Comparison of ENCODE assay signal across 40 cellular contexts in the genomic region with DNA sequence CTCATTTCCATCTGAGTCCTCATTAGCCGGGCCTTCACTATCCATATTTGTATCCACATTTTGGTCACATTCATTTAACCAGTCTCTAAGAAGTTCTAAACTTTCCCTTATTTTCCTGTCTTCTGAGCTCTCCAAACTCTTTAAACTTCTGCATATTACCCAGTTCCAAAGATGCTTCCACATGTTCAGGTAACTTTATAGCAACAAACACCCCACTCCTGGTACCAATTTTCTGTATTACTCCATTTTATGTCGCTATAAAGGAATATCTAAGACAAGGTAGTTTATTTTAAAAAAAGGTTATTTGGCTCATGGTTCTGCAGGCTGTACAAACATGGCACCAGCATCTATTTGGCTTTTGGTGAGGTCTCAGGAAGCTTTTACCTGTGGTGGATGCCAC. TPM values are rescaled to one million over a fixed set of nuclear protein-coding genes. Genes with fewer than 3 reads are reported as not detected.
"Had no signal": no experiment of that assay in that cellular context is flagged by ENCODE, and none has a peak within 500 bp of the region (broad histone marks: within the 10 kb centered on the region; RNA-seq: fewer than 3 reads in every experiment).

No MANE protein-coding gene starts in this region.

- H3K27me3 ChIP-seq: brain microvascular endothelial cell, dorsolateral prefrontal cortex, esophagus squamous epithelium, gastroesophageal sphincter had no signal

- H3K4me3 ChIP-seq: coronary artery, dorsolateral prefrontal cortex, esophagus squamous epithelium, gastroesophageal sphincter, heart right ventricle had no signal

- H3K4me3 Mint-ChIP-seq: activated CD4-positive, alpha-beta memory T cell treated with anti-CD3 and anti-CD28 coated beads for 36 hours; activated CD4-positive, alpha-beta T cell treated with anti-CD3 and anti-CD28 coated beads for 36 hours; activated CD4-positive, alpha-beta T cell treated with anti-CD3 and anti-CD28 coated beads, Interleukin-2, amount 10 ng/mL, durations not matched to agents 24 days and 14 days; activated CD8-positive, alpha-beta memory T cell treated with anti-CD3 and anti-CD28 coated beads, Interleukin-2, amount 10 ng/mL, durations not matched to agents 7 days and 5 days; activated CD8-positive, alpha-beta T cell treated with anti-CD3 and anti-CD28 coated beads, Interleukin-2, amount 10 ng/mL, durations not matched to agents 7 days and 5 days; activated naive CD4-positive, alpha-beta T cell treated with anti-CD3 and anti-CD28 coated beads for 36 hours; activated naive CD4-positive, alpha-beta T cell treated with anti-CD3 and anti-CD28 coated beads, Interleukin-2, amount 50 U/mL, for 24 hours; activated naive CD8-positive, alpha-beta T cell treated with anti-CD3 and anti-CD28 coated beads for 36 hours; activated naive CD8-positive, alpha-beta T cell treated with anti-CD3 and anti-CD28 coated beads, Interleukin-2, amount 50 U/mL, for 24 hours; activated T-helper 1 cell treated with anti-CD3 and anti-CD28 coated beads, Interleukin-12 subunit alpha, Interleukin-12 subunit beta, Interleukin-2, Interleukin-4 antibody, amounts not matched to agents 30 ng/mL and 10 ng/mL and 1 ng/mL, durations not matched to agents 14 hours and 24 hours and 36 hours; central memory CD8-positive, alpha-beta T cell; dendritic cell treated with granulocyte-macrophage colony-stimulating factor and Interleukin-4, amounts not matched to agents 40 ng/mL and 50 ng/mL, for 4 days had no signal

- H3K4me1 ChIP-seq: esophagus squamous epithelium, gastroesophageal sphincter had no signal

- H3K27ac ChIP-seq: brain microvascular endothelial cell, coronary artery, dorsolateral prefrontal cortex, epithelial cell of prostate, esophagus squamous epithelium, gastroesophageal sphincter, heart right ventricle had no signal

- H3K27me3 Mint-ChIP-seq: activated CD4-positive, alpha-beta memory T cell treated with anti-CD3 and anti-CD28 coated beads for 36 hours; activated CD4-positive, alpha-beta T cell treated with anti-CD3 and anti-CD28 coated beads for 36 hours; activated CD4-positive, alpha-beta T cell treated with anti-CD3 and anti-CD28 coated beads, Interleukin-2, amount 10 ng/mL, durations not matched to agents 24 days and 14 days; activated CD8-positive, alpha-beta memory T cell treated with anti-CD3 and anti-CD28 coated beads, Interleukin-2, amount 10 ng/mL, durations not matched to agents 7 days and 5 days; activated naive CD4-positive, alpha-beta T cell treated with anti-CD3 and anti-CD28 coated beads, Interleukin-2, amount 50 U/mL, for 24 hours; activated naive CD8-positive, alpha-beta T cell treated with anti-CD3 and anti-CD28 coated beads for 36 hours; activated naive CD8-positive, alpha-beta T cell treated with anti-CD3 and anti-CD28 coated beads, Interleukin-2, amount 50 U/mL, for 24 hours had no signal

- H3K36me3 ChIP-seq: brain microvascular endothelial cell, esophagus squamous epithelium, gastroesophageal sphincter, heart right ventricle had no signal

- DNase-seq: activated CD4-positive, alpha-beta memory T cell treated with anti-CD3 and anti-CD28 coated beads for 36 hours; activated CD4-positive, alpha-beta T cell treated with anti-CD3 and anti-CD28 coated beads for 36 hours; activated CD4-positive, alpha-beta T cell treated with anti-CD3 and anti-CD28 coated beads, Interleukin-2, amount 10 ng/mL, durations not matched to agents 24 days and 14 days; activated CD4-positive, CD25-positive, alpha-beta regulatory T cell; activated CD4-positive, CD25-positive, alpha-beta regulatory T cell treated with anti-CD3 and anti-CD28 coated beads, Interleukin-2, amount 50 U/mL, for 72 hours; activated CD8-positive, alpha-beta memory T cell treated with anti-CD3 and anti-CD28 coated beads, Interleukin-2, amount 10 ng/mL, durations not matched to agents 7 days and 5 days; activated CD8-positive, alpha-beta memory T cell treated with anti-CD3 and anti-CD28 coated beads, Interleukin-2, amount 50 U/mL, for 4 hours; activated CD8-positive, alpha-beta T cell treated with anti-CD3 and anti-CD28 coated beads, Interleukin-2, amount 10 ng/mL, durations not matched to agents 7 days and 5 days; activated effector memory CD4-positive, alpha-beta T cell treated with anti-CD3 and anti-CD28 coated beads, Interleukin-2, amount 50 U/mL, for 16 hours; activated naive CD4-positive, alpha-beta T cell treated with anti-CD3 and anti-CD28 coated beads for 36 hours; activated naive CD8-positive, alpha-beta T cell treated with anti-CD3 and anti-CD28 coated beads for 36 hours; activated naive CD8-positive, alpha-beta T cell treated with anti-CD3 and anti-CD28 coated beads, Interleukin-2, amount 50 U/mL, for 24 hours; activated T-cell treated with anti-CD3 and anti-CD28 coated beads, Interleukin-2, amount 50 U/mL, for 1 hour; activated T-cell treated with anti-CD3 and anti-CD28 coated beads, Interleukin-2, amount 50 U/mL, for 48 hours; brain microvascular endothelial cell; dorsolateral prefrontal cortex; effector memory CD4-positive, alpha-beta T cell; esophagus squamous epithelium; foreskin melanocyte; heart right ventricle; T-helper 2 cell had no signal

- H3K27ac Mint-ChIP-seq: activated CD4-positive, alpha-beta memory T cell treated with anti-CD3 and anti-CD28 coated beads for 36 hours; activated CD4-positive, alpha-beta T cell treated with anti-CD3 and anti-CD28 coated beads for 36 hours; activated CD4-positive, alpha-beta T cell treated with anti-CD3 and anti-CD28 coated beads, Interleukin-2, amount 10 ng/mL, durations not matched to agents 24 days and 14 days; activated CD8-positive, alpha-beta memory T cell treated with anti-CD3 and anti-CD28 coated beads, Interleukin-2, amount 10 ng/mL, durations not matched to agents 7 days and 5 days; activated CD8-positive, alpha-beta T cell treated with anti-CD3 and anti-CD28 coated beads, Interleukin-2, amount 10 ng/mL, durations not matched to agents 7 days and 5 days; activated naive CD4-positive, alpha-beta T cell treated with anti-CD3 and anti-CD28 coated beads for 36 hours; activated naive CD4-positive, alpha-beta T cell treated with anti-CD3 and anti-CD28 coated beads, Interleukin-2, amount 50 U/mL, for 24 hours; activated naive CD8-positive, alpha-beta T cell treated with anti-CD3 and anti-CD28 coated beads for 36 hours; activated naive CD8-positive, alpha-beta T cell treated with anti-CD3 and anti-CD28 coated beads, Interleukin-2, amount 50 U/mL, for 24 hours; activated T-helper 1 cell treated with anti-CD3 and anti-CD28 coated beads, Interleukin-12 subunit alpha, Interleukin-12 subunit beta, Interleukin-2, Interleukin-4 antibody, amounts not matched to agents 30 ng/mL and 10 ng/mL and 1 ng/mL, durations not matched to agents 14 hours and 24 hours and 36 hours; activated T-helper 2 cell treated with anti-CD3 and anti-CD28 coated beads, Interferon-gamma antibody, Interleukin-2, Interleukin-4, amounts not matched to agents 10 μg/mL and 5 μg/mL and 100 μg/mL, durations not matched to agents 14 hours and 24 hours and 36 hours; dendritic cell treated with granulocyte-macrophage colony-stimulating factor and Interleukin-4, amounts not matched to agents 40 ng/mL and 50 ng/mL, for 4 days had no signal

- H3K4me1 Mint-ChIP-seq: activated CD8-positive, alpha-beta memory T cell treated with anti-CD3 and anti-CD28 coated beads, Interleukin-2, amount 10 ng/mL, durations not matched to agents 7 days and 5 days; central memory CD8-positive, alpha-beta T cell had no signal

- ATAC-seq: activated CD4-positive, alpha-beta T cell treated with anti-CD3 and anti-CD28 coated beads for 36 hours; activated CD8-positive, alpha-beta memory T cell treated with anti-CD3 and anti-CD28 coated beads, Interleukin-2, amount 10 ng/mL, durations not matched to agents 7 days and 5 days; activated CD8-positive, alpha-beta T cell treated with anti-CD3 and anti-CD28 coated beads, Interleukin-2, amount 10 ng/mL, durations not matched to agents 7 days and 5 days; activated naive CD8-positive, alpha-beta T cell treated with anti-CD3 and anti-CD28 coated beads, Interleukin-2, amount 50 U/mL, for 24 hours; gastroesophageal sphincter; heart right ventricle had no signal

RNA-seq across cellular contexts. Expression of gene SCYGR1, which starts 45.4 kb away (rescaled TPM):
- total RNA-seq: activated CD4-positive, alpha-beta memory T cell treated with anti-CD3 and anti-CD28 coated beads for 36 hours; activated CD4-positive, alpha-beta T cell treated with anti-CD3 and anti-CD28 coated beads for 36 hours; activated CD4-positive, alpha-beta T cell treated with anti-CD3 and anti-CD28 coated beads, Interleukin-2, amount 10 ng/mL, durations not matched to agents 24 days and 14 days; activated CD8-positive, alpha-beta memory T cell treated with anti-CD3 and anti-CD28 coated beads for 36 hours; activated CD8-positive, alpha-beta memory T cell treated with anti-CD3 and anti-CD28 coated beads, Interleukin-2, amount 10 ng/mL, durations not matched to agents 7 days and 5 days; activated CD8-positive, alpha-beta T cell treated with anti-CD3 and anti-CD28 coated beads, Interleukin-2, amount 10 ng/mL, durations not matched to agents 7 days and 5 days; activated naive CD4-positive, alpha-beta T cell treated with anti-CD3 and anti-CD28 coated beads for 36 hours; activated naive CD8-positive, alpha-beta T cell treated with anti-CD3 and anti-CD28 coated beads for 36 hours; activated T-helper 1 cell treated with anti-CD3 and anti-CD28 coated beads, Interleukin-12 subunit alpha, Interleukin-12 subunit beta, Interleukin-2, Interleukin-4 antibody, amounts not matched to agents 30 ng/mL and 10 ng/mL and 1 ng/mL, durations not matched to agents 14 hours and 24 hours and 36 hours; activated T-helper 2 cell treated with anti-CD3 and anti-CD28 coated beads, Interferon-gamma antibody, Interleukin-2, Interleukin-4, amounts not matched to agents 10 μg/mL and 5 μg/mL and 100 μg/mL, durations not matched to agents 14 hours and 24 hours and 36 hours; astrocyte; bronchial epithelial cell; cardiac septum; cerebellum; endothelial cell of umbilical vein; esophagus squamous epithelium; fibroblast of lung; fibroblast of villous mesenchyme; gastroesophageal sphincter; glomerular endothelial cell; heart right ventricle; T-helper 1 cell treated with Interleukin-12 subunit alpha and Interleukin-12 subunit beta and Interleukin-4 antibody, amounts not matched to agents 30 ng/mL and 1 ng/mL, for 36 hours had no signal
- polyA plus RNA-seq: endothelial cell of umbilical vein, esophagus, fibroblast of lung, heart right ventricle had no signal

RNA-seq across cellular contexts. Expression of gene TM4SF20, which starts 54.1 kb away (rescaled TPM):
- total RNA-seq: activated CD4-positive, alpha-beta memory T cell treated with anti-CD3 and anti-CD28 coated beads for 36 hours; activated CD4-positive, alpha-beta T cell treated with anti-CD3 and anti-CD28 coated beads for 36 hours; activated CD4-positive, alpha-beta T cell treated with anti-CD3 and anti-CD28 coated beads, Interleukin-2, amount 10 ng/mL, durations not matched to agents 24 days and 14 days; activated CD8-positive, alpha-beta memory T cell treated with anti-CD3 and anti-CD28 coated beads for 36 hours; activated CD8-positive, alpha-beta memory T cell treated with anti-CD3 and anti-CD28 coated beads, Interleukin-2, amount 10 ng/mL, durations not matched to agents 7 days and 5 days; activated CD8-positive, alpha-beta T cell treated with anti-CD3 and anti-CD28 coated beads, Interleukin-2, amount 10 ng/mL, durations not matched to agents 7 days and 5 days; activated naive CD4-positive, alpha-beta T cell treated with anti-CD3 and anti-CD28 coated beads for 36 hours; activated naive CD8-positive, alpha-beta T cell treated with anti-CD3 and anti-CD28 coated beads for 36 hours; activated T-helper 1 cell treated with anti-CD3 and anti-CD28 coated beads, Interleukin-12 subunit alpha, Interleukin-12 subunit beta, Interleukin-2, Interleukin-4 antibody, amounts not matched to agents 30 ng/mL and 10 ng/mL and 1 ng/mL, durations not matched to agents 14 hours and 24 hours and 36 hours; activated T-helper 2 cell treated with anti-CD3 and anti-CD28 coated beads, Interferon-gamma antibody, Interleukin-2, Interleukin-4, amounts not matched to agents 10 μg/mL and 5 μg/mL and 100 μg/mL, durations not matched to agents 14 hours and 24 hours and 36 hours; astrocyte; bronchial epithelial cell; cardiac septum; cerebellum; endothelial cell of umbilical vein; esophagus squamous epithelium; fibroblast of lung; gastroesophageal sphincter; glomerular endothelial cell; heart right ventricle; T-helper 1 cell treated with Interleukin-12 subunit alpha and Interleukin-12 subunit beta and Interleukin-4 antibody, amounts not matched to agents 30 ng/mL and 1 ng/mL, for 36 hours had no signal
- polyA plus RNA-seq: endothelial cell of umbilical vein, heart right ventricle had no signal
